10 cellular contexts compared by ENCODE assay signal in genomic region chr14:52700701-52701172, GRCh38. TPM values are rescaled to one million over a fixed set of nuclear protein-coding genes. Genes with fewer than 3 reads are reported as not detected.
DNase-seq lines count a peak whose midpoint lies in the region; ATAC-seq and TF ChIP-seq lines count a peak whose summit lies in the region.
"Had no signal": no experiment of that assay in that cellular context is flagged by ENCODE, and none has a peak within 500 bp of the region (broad histone marks: within the 10 kb centered on the region; RNA-seq: fewer than 3 reads in every experiment).

No MANE protein-coding gene starts in this region.

- H3K9ac ChIP-seq in SK-N-SH = no peak overlapping the region

- H3K9me2 ChIP-seq in SK-N-SH = no peaks in the 10 kb centered on the region

- no peak overlapping the region for H3K4me2 ChIP-seq in SK-N-SH

- ATAC-seq in SK-N-SH treated with all-trans-retinoic acid at 6 μM for 48 hours (no peak), left lung (peak; percentile 62), upper lobe of right lung (peak; percentile 37)

- H3K4me3 ChIP-seq in SK-N-SH (ENCODE audit: low read depth in 2 of 2, low read length in 1 of 2) = no peak overlapping the region
- H3K4me3 ChIP-seq in left lung = no peak overlapping the region
- no peak overlapping the region for H3K4me3 ChIP-seq in upper lobe of right lung
- H3K4me3 ChIP-seq in esophagus muscularis mucosa = no peak overlapping the region
- H3K4me3 ChIP-seq: sigmoid colon had no signal

- no peaks in the 10 kb centered on the region for H3K36me3 ChIP-seq in SK-N-SH (replicated peaks in 1 of 2; ENCODE audit: control insufficient read depth in 1 of 2, insufficient read depth in 2 of 2, low read length in 1 of 2)
- no peaks in the 10 kb centered on the region for H3K36me3 ChIP-seq in left lung
- no peaks in the 10 kb centered on the region for H3K36me3 ChIP-seq in upper lobe of right lung
- no peaks in the 10 kb centered on the region for H3K36me3 ChIP-seq in esophagus muscularis mucosa
- H3K36me3 ChIP-seq: sigmoid colon had no signal

- WGBS in SK-N-SH (ENCODE audit: low lambda C conversion rate) = 38% methylated on average over 2 of the region's 2 CpGs
- WGBS in esophagus muscularis mucosa = 67% methylated on average over 2 of the region's 2 CpGs

- H3K27ac Mint-ChIP-seq in MCF 10A (ENCODE audit: low read depth, unreplicated experiment) = peak overlapping the region; percentile 38
- H3K27ac Mint-ChIP-seq in activated T-cell treated with anti-CD3 and anti-CD28 coated beads, Interleukin-2, amount 50 U/mL, for 24 hours = no peak overlapping the region

- no peak for DNase-seq in SK-N-SH
- peak; percentile 55 for DNase-seq in MCF 10A (ENCODE audit: unreplicated experiment)
- DNase-seq in left lung = no peak
- no peak for DNase-seq in upper lobe of right lung
- no peak for DNase-seq in NOMO-1 (lab: John Stamatoyannopoulos, UW; ENCODE audit: unreplicated experiment in 2 of 2)
- no peak for DNase-seq in esophagus muscularis mucosa (ENCODE audit: extremely low spot score)
- no peak for DNase-seq in activated T-cell treated with anti-CD3 and anti-CD28 coated beads, Interleukin-2, amount 50 U/mL, for 24 hours
- DNase-seq: NCI-H1694 treated with DMSO at 0.1 percent for 48 hours, sigmoid colon had no signal

- H4K20me1 ChIP-seq in SK-N-SH (ENCODE audit: insufficient read depth) = no peaks in the 10 kb centered on the region

- TF ChIP-seq RAD21 in SK-N-SH (IDR thresholded peaks at IDR 0.05; ENCODE audit: low read length) = no peak

- no peak overlapping the region for H3K4me3 Mint-ChIP-seq in MCF 10A (ENCODE audit: unreplicated experiment)
- no peak overlapping the region for H3K4me3 Mint-ChIP-seq in activated T-cell treated with anti-CD3 and anti-CD28 coated beads, Interleukin-2, amount 50 U/mL, for 24 hours

- H3K27me3 ChIP-seq in SK-N-SH (ENCODE audit: insufficient read depth) = no peaks in the 10 kb centered on the region
- no peaks in the 10 kb centered on the region for H3K27me3 ChIP-seq in left lung
- H3K27me3 ChIP-seq in upper lobe of right lung = no peaks in the 10 kb centered on the region
- peaks cover 0 to 3% (median 0%) of the 10 kb centered on the region in 4 donors for H3K27me3 ChIP-seq in esophagus muscularis mucosa
- H3K27me3 ChIP-seq: sigmoid colon had no signal

- no peak overlapping the region for H3K27ac ChIP-seq in SK-N-SH (ENCODE audit: low read depth in 2 of 2, low read length in 1 of 2)
- peak overlapping the region; percentile 62 to 68 for H3K27ac ChIP-seq in left lung
- H3K27ac ChIP-seq in upper lobe of right lung = peak overlapping the region; percentile 44
- no peak overlapping the region for H3K27ac ChIP-seq in esophagus muscularis mucosa (replicated peaks in 1 of 4)
- H3K27ac ChIP-seq: sigmoid colon had no signal

- intact Hi-C loops in MCF 10A (cut with micrococcal nuclease) (no loop called here), left lung (cut with DNase I) (no loop called here), upper lobe of right lung (cut with DNase I) (no loop called here), esophagus muscularis mucosa (cut with DNase I) (no loop called here)

- H3K27me3 Mint-ChIP-seq in MCF 10A (ENCODE audit: insufficient read depth, unreplicated experiment) = no peaks in the 10 kb centered on the region
- no peaks in the 10 kb centered on the region for H3K27me3 Mint-ChIP-seq in activated T-cell treated with anti-CD3 and anti-CD28 coated beads, Interleukin-2, amount 50 U/mL, for 24 hours

- H3K9me3 Mint-ChIP-seq in MCF 10A (ENCODE audit: unreplicated experiment) = no peaks in the 10 kb centered on the region
- no peaks in the 10 kb centered on the region for H3K9me3 Mint-ChIP-seq in activated T-cell treated with anti-CD3 and anti-CD28 coated beads, Interleukin-2, amount 50 U/mL, for 24 hours

- no peaks in the 10 kb centered on the region for H3K79me2 ChIP-seq in SK-N-SH (ENCODE audit: insufficient read depth)

- TF ChIP-seq POLR2A in esophagus muscularis mucosa (IDR thresholded peaks at IDR 0.05; ENCODE audit: low read depth) = no peak

- peaks cover 15% of the 10 kb centered on the region for H3F3A ChIP-seq in SK-N-SH (replicated peaks; ENCODE audit: insufficient read depth)

- H3K36me3 Mint-ChIP-seq in MCF 10A (ENCODE audit: insufficient read depth, unreplicated experiment) = peaks cover 6% of the 10 kb centered on the region
- H3K36me3 Mint-ChIP-seq in activated T-cell treated with anti-CD3 and anti-CD28 coated beads, Interleukin-2, amount 50 U/mL, for 24 hours (ENCODE audit: low read depth) = no peaks in the 10 kb centered on the region

- no peak for TF ChIP-seq CTCF in SK-N-SH (IDR thresholded peaks at IDR 0.05)
- no peak for TF ChIP-seq CTCF in MCF 10A (IDR thresholded peaks at IDR 0.05; ENCODE audit: unreplicated experiment)
- TF ChIP-seq CTCF in left lung (IDR thresholded peaks at IDR 0.05) = no peak
- no peak for TF ChIP-seq CTCF in upper lobe of right lung (IDR thresholded peaks at IDR 0.05)
- TF ChIP-seq CTCF in esophagus muscularis mucosa (IDR thresholded peaks at IDR 0.05) = no peak

- TF ChIP-seq EP300 in SK-N-SH (IDR thresholded peaks at IDR 0.05; ENCODE audit: borderline replicate concordance in 1 of 2, low read depth in 1 of 2, low read length in 1 of 2) (no peak), esophagus muscularis mucosa (IDR thresholded peaks at IDR 0.05) (no peak)

- CTCF ChIA-PET in SK-N-SH (lab: Yijun Ruan, JAX) (no interaction called here), MCF 10A (lab: Yijun Ruan, JAX) (interaction anchor here (0.7 kb wide), 1 partner anchor 1362 kb away, joined by 4 read pairs; no protein-coding TSS in a partner anchor)

- POLR2A ChIA-PET in SK-N-SH (lab: Yijun Ruan, JAX) (no interaction called here), MCF 10A (lab: Yijun Ruan, JAX) (interaction anchor here (1.0 to 3.3 kb wide), 5 partner anchors 9 to 149 kb away, joined by 3 to 16 read pairs (median 5); partner anchors contain the start of genes GPR137C, STYX and TXNDC16)

- no TSS peak for BruUV-seq in MCF 10A (replicated peaks; lab: Mats Ljungman, UMichigan)

- H3K4me1 Mint-ChIP-seq in MCF 10A (ENCODE audit: insufficient read depth, unreplicated experiment) = peaks cover 21% of the 10 kb centered on the region
- peaks cover 10% of the 10 kb centered on the region for H3K4me1 Mint-ChIP-seq in activated T-cell treated with anti-CD3 and anti-CD28 coated beads, Interleukin-2, amount 50 U/mL, for 24 hours (ENCODE audit: low read depth)

- H3K9me3 ChIP-seq in SK-N-SH = no peaks in the 10 kb centered on the region
- H3K9me3 ChIP-seq in left lung = no peaks in the 10 kb centered on the region
- no peaks in the 10 kb centered on the region for H3K9me3 ChIP-seq in upper lobe of right lung
- H3K9me3 ChIP-seq in esophagus muscularis mucosa = no peaks in the 10 kb centered on the region
- H3K9me3 ChIP-seq: sigmoid colon had no signal

- peaks cover 0 to 7% of the 10 kb centered on the region in 2 experiments; a peak in 1 of 4 replicates for H3K4me1 ChIP-seq in SK-N-SH (ENCODE audit: control insufficient read depth in 1 of 2, insufficient read depth in 2 of 2, low read depth in 1 of 2, low read length in 1 of 2)
- H3K4me1 ChIP-seq in left lung = peaks cover 0 to 62% of the 10 kb centered on the region in 2 donors
- H3K4me1 ChIP-seq in upper lobe of right lung = peaks cover 13% of the 10 kb centered on the region
- peaks cover 0 to 7% (median 5%) of the 10 kb centered on the region in 4 donors for H3K4me1 ChIP-seq in esophagus muscularis mucosa

- peak overlapping the region; percentile 53; the same call in 1 of the 2 replicates for H2AFZ ChIP-seq in SK-N-SH (ENCODE audit: low read depth)

TF ChIP-seq in SK-N-SH, 30 proteins besides CTCF, POLR2A, EP300 and RAD21 (continues in another document):
- TF ChIP-seq SMC3 (IDR thresholded peaks at IDR 0.05; ENCODE audit: low read depth, low read length) (no peak), MXI1 (IDR thresholded peaks at IDR 0.05; ENCODE audit: low read depth, low read length) (no peak), GABPA (IDR thresholded peaks at IDR 0.05; ENCODE audit: low read depth) (no peak), TEAD4 (IDR thresholded peaks at IDR 0.05; ENCODE audit: borderline replicate concordance, insufficient read depth) (no peak), TCF12 (IDR thresholded peaks at IDR 0.05) (no peak)

TF ChIP-seq in SK-N-SH treated with all-trans-retinoic acid at 6 μM for 48 hours, 23 proteins besides CTCF, POLR2A, EP300 and RAD21 (continues in another document):
- TF ChIP-seq ZC3H10 (CRISPR knock-in tag; IDR thresholded peaks at IDR 0.05) = no peak
- TF ChIP-seq TOX (CRISPR knock-in tag; IDR thresholded peaks at IDR 0.05; ENCODE audit: borderline replicate concordance) = no peak
- TF ChIP-seq ISL1 (CRISPR knock-in tag; IDR thresholded peaks at IDR 0.05) = no peak
- TF ChIP-seq RARB (CRISPR knock-in tag; IDR thresholded peaks at IDR 0.05) = no peak
- TF ChIP-seq CSRNP3 (CRISPR knock-in tag; IDR thresholded peaks at IDR 0.05) = no peak

RNA-seq across cellular contexts. Expression of gene ERO1A, which starts 5.4 kb away (rescaled TPM):
- polyA plus RNA-seq in SK-N-SH (2012; rRNA removed) = 19.3 and 24.4 TPM in 2 replicates
- polyA plus RNA-seq in SK-N-SH (2012; cell fraction: cytosol; rRNA removed) = 29.1 and 30.8 TPM in 2 replicates
- 15.4 and 17.7 TPM in 2 replicates for polyA plus RNA-seq in SK-N-SH (2012; cell fraction: nucleus; rRNA removed)
- total RNA-seq in MCF 10A (2022) = 52.0 and 55.5 TPM in 2 replicates
- total RNA-seq in left lung = 10 to 100 TPM; 59.6 to 70.6 TPM
- 47.2 TPM for total RNA-seq in upper lobe of right lung
- total RNA-seq in esophagus muscularis mucosa = 10 to 100 TPM; 35.5 to 42.7 (median 37.9) TPM

RNA-seq across cellular contexts. Expression of gene PSMC6, which starts 6.3 kb away (rescaled TPM):
- polyA plus RNA-seq in SK-N-SH (2012; rRNA removed) = 37.9 and 59.6 TPM in 2 replicates
- polyA plus RNA-seq in SK-N-SH (2012; cell fraction: cytosol; rRNA removed) = 55.2 and 73.4 TPM in 2 replicates
- 32.1 and 82.3 TPM in 2 replicates for polyA plus RNA-seq in SK-N-SH (2012; cell fraction: nucleus; rRNA removed)
- total RNA-seq in MCF 10A (2022) = 83.9 and 90.0 TPM in 2 replicates
- 10 to 100 TPM; 68.5 to 94.0 TPM for total RNA-seq in left lung
- total RNA-seq in upper lobe of right lung = 61.5 TPM
- 10 to 100 TPM; 53.5 to 80.8 (median 63.7) TPM for total RNA-seq in esophagus muscularis mucosa

RNA-seq across cellular contexts. Expression of gene STYX, which starts 29.2 kb away (rescaled TPM):
- polyA plus RNA-seq in SK-N-SH (2012; rRNA removed) = 3.5 and 5.3 TPM in 2 replicates
- 7.4 and 10.2 TPM in 2 replicates for polyA plus RNA-seq in SK-N-SH (2012; cell fraction: cytosol; rRNA removed)
- polyA plus RNA-seq in SK-N-SH (2012; cell fraction: nucleus; rRNA removed) = 2.0 and 3.1 TPM in 2 replicates
- total RNA-seq in MCF 10A (2022) = 15.5 and 16.3 TPM in 2 replicates
- 10 to 100 TPM in 1 of 2 donors, 1 to 10 TPM in 1; 9.9 to 12.7 TPM for total RNA-seq in left lung
- 12.8 TPM for total RNA-seq in upper lobe of right lung
- total RNA-seq in esophagus muscularis mucosa = 10 to 100 TPM; 16.6 to 25.2 (median 20.7) TPM

Comparison
In these comparisons a context has a peak if more than half of its experiments do, and no peak if none do; other contexts are left out.
1. H3K27ac ChIP-seq: peak in left lung (2 of 2) and upper lobe of right lung (single experiment); none in SK-N-SH (0 of 2) and esophagus muscularis mucosa (0 of 4).